In genomic region chr17:62119373-62119772, GRCh38 we compare ENCODE assay signal across 20 cellular contexts. TPM values are rescaled to one million over a fixed set of nuclear protein-coding genes. Genes with fewer than 3 reads are reported as not detected.
DNase-seq lines count a peak whose midpoint lies in the region; ATAC-seq, FAIRE-seq and TF ChIP-seq lines count a peak whose summit lies in the region.
"Had no signal": no experiment of that assay in that cellular context is flagged by ENCODE, and none has a peak within 500 bp of the region (broad histone marks: within the 10 kb centered on the region; RNA-seq: fewer than 3 reads in every experiment).

No MANE protein-coding gene starts in this region.

- TF ChIP-seq RAD21 in HCT116 (IDR thresholded peaks at IDR 0.05; ENCODE audit: low read depth) (no peak), HepG2 (CRISPR knock-in tag; IDR thresholded peaks at IDR 0.05) (no peak)

- POLR2A ChIA-PET in HCT116 (lab: Charles Lee) (no interaction called here), HepG2 (lab: Yijun Ruan, JAX) (no interaction called here)

- no peaks in the 10 kb centered on the region for H3K27me3 ChIP-seq in GM06990 (replicated peaks; ENCODE audit: control insufficient read depth, insufficient read depth, low read length)
- no peaks in the 10 kb centered on the region for H3K27me3 ChIP-seq in HCT116 (ENCODE audit: insufficient read depth, low read length)
- no peaks in the 10 kb centered on the region for H3K27me3 ChIP-seq in Loucy (ENCODE audit: insufficient read depth, low read length, poor library complexity, severe bottlenecking)
- 0 out of 5 replicates have a peak, but pooled peaks cover 0 to 3% of the 10 kb centered on the region in 2 experiments for H3K27me3 ChIP-seq in HepG2 (ENCODE audit: control insufficient read depth in 1 of 2, insufficient read depth in 2 of 2, low read length in 2 of 2)
- H3K27me3 ChIP-seq in suprapubic skin: peaks cover 4% of the 10 kb centered on the region
- H3K27me3 ChIP-seq: adrenal gland, BE2C had no signal

- ATAC-seq in GM18868 (IDR thresholded peaks at IDR 0.05; ENCODE audit: unreplicated experiment): peak; percentile 79
- ATAC-seq in HCT116: no peak
- ATAC-seq in omental fat pad (ENCODE audit: low FRiP score): no peak
- no peak for ATAC-seq in HepG2
- ATAC-seq: left ventricle myocardium superior, sciatic nerve had no signal

- TF ChIP-seq CTCF in GM06990 (IDR thresholded peaks at IDR 0.05; ENCODE audit: insufficient read depth, low read length, poor library complexity, severe bottlenecking): no peak
- no peak for TF ChIP-seq CTCF in HCT116 (IDR thresholded peaks at IDR 0.05 in 2 of 3, conservative IDR thresholded peaks at IDR 0.05 in 1 of 3; ENCODE audit: borderline replicate concordance in 1 of 3, insufficient read depth in 1 of 3, low read depth in 2 of 3, low read length in 2 of 3)
- TF ChIP-seq CTCF in Loucy (conservative IDR thresholded peaks at IDR 0.05; ENCODE audit: low read length): no peak
- TF ChIP-seq CTCF in omental fat pad (IDR thresholded peaks at IDR 0.05): no peak
- no peak for TF ChIP-seq CTCF in HepG2 (CRISPR knock-in tag; IDR thresholded peaks at IDR 0.05)
- no peak for TF ChIP-seq CTCF in suprapubic skin (IDR thresholded peaks at IDR 0.05)

- H3K4me1 ChIP-seq in HCT116 (ENCODE audit: control insufficient read depth in 1 of 2, insufficient read depth in 2 of 2, low read length in 2 of 2) (peaks cover 0 to 7% of the 10 kb centered on the region in 2 experiments; a peak in 2 of 4 replicates), Loucy (ENCODE audit: insufficient read depth, low read length, poor library complexity, severe bottlenecking) (peaks cover 33% of the 10 kb centered on the region), HepG2 (ENCODE audit: insufficient read depth, low read length) (peaks cover 13% of the 10 kb centered on the region), suprapubic skin (no peaks in the 10 kb centered on the region)
- H3K4me1 ChIP-seq: adrenal gland had no signal

- H3K9me3 ChIP-seq in HCT116 (ENCODE audit: control insufficient read depth in 1 of 2, insufficient read depth in 1 of 2, low read depth in 1 of 2, low read length in 2 of 2) (no peaks in the 10 kb centered on the region), Loucy (ENCODE audit: insufficient read depth, low read depth, low read length) (no peaks in the 10 kb centered on the region), HepG2 (ENCODE audit: low read length) (no peaks in the 10 kb centered on the region), suprapubic skin (no peaks in the 10 kb centered on the region)
- H3K9me3 ChIP-seq: adrenal gland, BE2C, HAP-1 had no signal

- DNase-seq in GM06990 (ENCODE audit: extremely low read depth, insufficient read length): peak; percentile 53
- no peak for DNase-seq in HCT116 (ENCODE audit: low read depth, low spot score)
- no peak for DNase-seq in omental fat pad (ENCODE audit: low spot score)
- DNase-seq in HepG2 (ENCODE audit: low spot score): no peak
- no peak for DNase-seq in suprapubic skin (ENCODE audit: low spot score in 2 of 2)
- DNase-seq in nucleus accumbens (lab: John Stamatoyannopoulos, UW): no peak
- DNase-seq: activated CD8-positive, alpha-beta memory T cell treated with anti-CD3 and anti-CD28 coated beads, Interleukin-2, amount 50 U/mL, for 4 hours; adrenal gland; BE2C; EL; hypothalamus; left ventricle myocardium superior; NCI-H1694; NCI-H774; T1000 had no signal

- CTCF ChIA-PET in HCT116 (lab: Charles Lee) (interaction anchor here (1.7 kb wide), 1 partner anchor 10 kb away, joined by 9 read pairs; no protein-coding TSS in a partner anchor), HepG2 (lab: Yijun Ruan, JAX; ENCODE audit: low intra/inter-chr PET ratio, low total read pairs) (no interaction called here)

- RAD21 ChIA-PET in HCT116 (lab: Charles Lee; ENCODE audit: low non-redundant PET in 1 of 2, low total read pairs in 2 of 2, uncharacterized antibody in 2 of 2, unreplicated experiment in 2 of 2): interaction anchor here in 1 of 2 experiments (0.8 kb wide), 1 partner anchor 562 kb away, joined by 3 read pairs; no protein-coding TSS in a partner anchor

- peak overlapping the region; percentile 13 for H2AFZ ChIP-seq in HCT116 (ENCODE audit: low read depth, low read length, poor library complexity, severe bottlenecking)
- H2AFZ ChIP-seq in Loucy (ENCODE audit: low read length): peak overlapping the region; percentile 46; the same call in 1 of the 2 replicates
- no peak overlapping the region for H2AFZ ChIP-seq in HepG2 (ENCODE audit: low read length)

- no peaks in the 10 kb centered on the region for H3K79me2 ChIP-seq in HCT116 (ENCODE audit: insufficient read depth, low read length)
- H3K79me2 ChIP-seq in Loucy (ENCODE audit: insufficient read depth, low read length): no peaks in the 10 kb centered on the region
- no peaks in the 10 kb centered on the region for H3K79me2 ChIP-seq in HepG2 (ENCODE audit: insufficient read depth, low read length)

- H3K27ac ChIP-seq in HCT116 (ENCODE audit: low read depth, low read length): no peak overlapping the region
- no peak overlapping the region for H3K27ac ChIP-seq in HepG2 (ENCODE audit: extremely low read length, insufficient read depth, low read length)
- H3K27ac ChIP-seq in suprapubic skin: no peak overlapping the region
- H3K27ac ChIP-seq: adrenal gland had no signal

- WGBS in HepG2 (ENCODE audit: low lambda C conversion rate): 87% methylated on average over 2 of the region's 2 CpGs
- WGBS in suprapubic skin: 46% methylated on average over 2 of the region's 2 CpGs

- H4K20me1 ChIP-seq in HCT116 (ENCODE audit: insufficient read depth) (no peaks in the 10 kb centered on the region), Loucy (ENCODE audit: insufficient read depth, low read length, poor library complexity, severe bottlenecking) (no peaks in the 10 kb centered on the region), HepG2 (ENCODE audit: insufficient read depth, low read length) (no peaks in the 10 kb centered on the region)

- H3K9ac ChIP-seq in HCT116 (ENCODE audit: low read length) (no peak overlapping the region), Loucy (ENCODE audit: low read depth, low read length, poor library complexity, severe bottlenecking) (peak overlapping the region; percentile 14), HepG2 (ENCODE audit: insufficient read depth, low read depth, low read length) (no peak overlapping the region)

- H3K36me3 ChIP-seq in GM06990 (ENCODE audit: control insufficient read depth, insufficient read depth, low read length) (no peaks in the 10 kb centered on the region), HCT116 (ENCODE audit: control insufficient read depth in 1 of 2, insufficient read depth in 2 of 2, low read length in 2 of 2) (no peaks in the 10 kb centered on the region), Loucy (ENCODE audit: insufficient read depth, low read length) (no peaks in the 10 kb centered on the region), HepG2 (replicated peaks in 1 of 2; ENCODE audit: control insufficient read depth in 1 of 2, insufficient read depth in 2 of 2, low read length in 2 of 2) (no peaks in the 10 kb centered on the region), suprapubic skin (no peaks in the 10 kb centered on the region)
- H3K36me3 ChIP-seq: adrenal gland, BE2C, HAP-1 had no signal

- intact Hi-C loops in HCT116 (cut with micrococcal nuclease): no loop called here
- intact Hi-C loops in HepG2 (cut with micrococcal nuclease; ENCODE audit: unreplicated experiment): no loop called here

- H3K4me2 ChIP-seq in HCT116 (ENCODE audit: low read length): no peak overlapping the region
- H3K4me2 ChIP-seq in Loucy (ENCODE audit: low read depth, low read length, poor library complexity, severe bottlenecking): peak overlapping the region; percentile 63
- H3K4me2 ChIP-seq in HepG2 (ENCODE audit: low read depth, low read length): no peak overlapping the region

- no peak overlapping the region for H3K4me3 ChIP-seq in GM06990 (replicated peaks; ENCODE audit: low read depth, low read length)
- no peak overlapping the region for H3K4me3 ChIP-seq in HCT116 (replicated peaks in 1 of 2; ENCODE audit: low read depth in 1 of 2, low read length in 2 of 2)
- peak overlapping the region; percentile 5 for H3K4me3 ChIP-seq in Loucy (ENCODE audit: low read length, poor library complexity, severe bottlenecking)
- no peak overlapping the region for H3K4me3 ChIP-seq in HepG2 (replicated peaks in 1 of 3; ENCODE audit: insufficient read depth in 1 of 3, low read depth in 2 of 3, low read length in 3 of 3)
- no peak overlapping the region for H3K4me3 ChIP-seq in suprapubic skin
- H3K4me3 ChIP-seq: adrenal gland, HAP-1 had no signal

- in situ Hi-C loops in HepG2 (cut with HindIII; ENCODE audit: extremely low pct_ligation_motif_present, low pct_unique_long_range_greater_than_20kb): no loop called here

- no peak for FAIRE-seq in HepG2 (lab: Jason Lieb, UNC)
- FAIRE-seq: colon had no signal

- BruUV-seq in HCT116 (replicated peaks; lab: Mats Ljungman, UMichigan): no TSS peak
- no TSS peak for BruUV-seq in HepG2 (replicated peaks; lab: Mats Ljungman, UMichigan)

- TF ChIP-seq EP300 in HepG2 (IDR thresholded peaks at IDR 0.05; ENCODE audit: low read depth in 2 of 2, low read length in 2 of 2) (no peak), HepG2 (CRISPR knock-in tag; IDR thresholded peaks at IDR 0.05; ENCODE audit: borderline replicate concordance) (no peak), suprapubic skin (IDR thresholded peaks at IDR 0.05) (no peak)

- H3F3A ChIP-seq in Loucy (ENCODE audit: low read depth): peaks cover 8% of the 10 kb centered on the region; the same call in 1 of the 2 replicates

- H3K9me2 ChIP-seq in HCT116 (ENCODE audit: insufficient read depth) (no peaks in the 10 kb centered on the region), Loucy (replicated peaks; ENCODE audit: low read depth, low read length) (no peaks in the 10 kb centered on the region)

- TF ChIP-seq POLR2A in HCT116 (IDR thresholded peaks at IDR 0.05; ENCODE audit: borderline replicate concordance, extremely low read depth, insufficient read depth, insufficient read length) (no peak), HepG2 (IDR thresholded peaks at IDR 0.05; ENCODE audit: insufficient read depth in 1 of 2, low read depth in 2 of 2, low read length in 2 of 2) (no peak), suprapubic skin (IDR thresholded peaks at IDR 0.05) (no peak)

RNA-seq across cellular contexts. Expression of gene MED13, which starts 54.3 kb away (rescaled TPM):
- total RNA-seq in HCT116 (2021; ENCODE audit: unreplicated experiment) (96.0 TPM), omental fat pad (10 to 100 TPM; 79.8 to 88.4 (median 87.4) TPM), HepG2 (2016; rRNA removed; fragmentation: Illumina TruSeq; extraction: Trizol) (69.1 and 70.9 TPM in 2 replicates), suprapubic skin (100 to 1,000 TPM in 1 of 4 donors, 10 to 100 TPM in 3; 58.8 to 129 (median 75.9) TPM)
- polyA plus RNA-seq in HCT116 (2012): 20.4 and 21.2 TPM in 2 replicates
- total RNA-seq in HepG2 (2016; cell fraction: cytosol; rRNA removed; fragmentation: Illumina TruSeq; extraction: Trizol; ENCODE audit: low read depth): 28.7 and 34.2 TPM in 2 replicates
- total RNA-seq in HepG2 (2016; cell fraction: insoluble cytoplasmic fraction; rRNA removed; fragmentation: Illumina TruSeq; extraction: Trizol): 60.8 and 66.7 TPM in 2 replicates
- 34.4 and 35.2 TPM in 2 replicates for total RNA-seq in HepG2 (2016; cell fraction: membrane; rRNA removed; fragmentation: Illumina TruSeq; extraction: Trizol)
- total RNA-seq in HepG2 (2016; cell fraction: nucleus; rRNA removed; fragmentation: Illumina TruSeq; extraction: Trizol): 74.9 and 87.2 TPM in 2 replicates
- polyA plus RNA-seq in HepG2 (2011; rRNA removed): 25.2 and 27.4 TPM in 2 replicates
- polyA plus RNA-seq in HepG2 (2011; cell fraction: cytosol; rRNA removed): 9.5 and 15.5 TPM in 2 replicates
- 22.1 and 24.5 TPM in 2 replicates for polyA plus RNA-seq in HepG2 (2011; cell fraction: nucleus; rRNA removed)
- 18.1 and 18.8 TPM in 2 replicates for polyA plus RNA-seq in HepG2 (2012)
- polyA plus RNA-seq in HepG2 (2016; cell fraction: cytosol; fragmentation: Illumina TruSeq; extraction: Trizol; ENCODE audit: low read depth): 1.1 and 1.2 TPM in 2 replicates
- 22.4 and 23.2 TPM in 2 replicates for polyA plus RNA-seq in HepG2 (2016; cell fraction: insoluble cytoplasmic fraction; fragmentation: Illumina TruSeq; extraction: Trizol; ENCODE audit: low read depth)
- 3.0 and 3.5 TPM in 2 replicates for polyA plus RNA-seq in HepG2 (2016; cell fraction: membrane; fragmentation: Illumina TruSeq; extraction: Trizol; ENCODE audit: low read depth)
- 29.6 and 33.8 TPM in 2 replicates for polyA plus RNA-seq in HepG2 (2016; cell fraction: nucleus; fragmentation: Illumina TruSeq; extraction: Trizol; ENCODE audit: insufficient read depth, low read depth)
- polyA minus RNA-seq in HepG2 (2011; rRNA and poly(A)+ RNA removed; ENCODE audit: low replicate concordance): 248 and 289 TPM in 2 replicates
- 47.7 and 70.8 TPM in 2 replicates for polyA minus RNA-seq in HepG2 (2011; cell fraction: cytosol; rRNA and poly(A)+ RNA removed)
- polyA minus RNA-seq in HepG2 (2011; cell fraction: nucleus; rRNA and poly(A)+ RNA removed): 160 and 215 TPM in 2 replicates
